In genomic region chr3:66037330-66037985, GRCh38 we compare ENCODE assay signal across 1 cellular context.
A peak's percentile ranks its signal among the peaks of the same experiment; 100 is the strongest.
TF ChIP-seq lines count a peak whose summit lies in the region.

No MANE protein-coding gene starts in this region.

TF ChIP-seq in SK-N-SH, 30 proteins besides CTCF, POLR2A, EP300 and RAD21 (continued from another document):
- no peak for TF ChIP-seq FOSL2 (IDR thresholded peaks at IDR 0.05; ENCODE audit: borderline replicate concordance, low read depth)
- TF ChIP-seq RCOR1 (IDR thresholded peaks at IDR 0.05; ENCODE audit: low read length): no peak
- no peak for TF ChIP-seq RXRA (IDR thresholded peaks at IDR 0.05; ENCODE audit: borderline replicate concordance, low read depth)
- TF ChIP-seq TCF12 (IDR thresholded peaks at IDR 0.05): peak; percentile 18; the same call in 1 of the 2 replicates
- peak; percentile 56; the same call in 1 of the 2 replicates for TF ChIP-seq MAX (IDR thresholded peaks at IDR 0.05; ENCODE audit: low read depth)
